In genomic region chr2:42092084-42092996, GRCh38 we compare ENCODE assay signal across 1 cellular context.
TF ChIP-seq lines count a peak whose summit lies in the region.

No MANE protein-coding gene starts in this region.

TF ChIP-seq in HepG2, 621 proteins besides CTCF, POLR2A, EP300 and RAD21 (continued from another document and continues in another):
- TF ChIP-seq THAP9 (CRISPR knock-in tag; IDR thresholded peaks at IDR 0.05; ENCODE audit: borderline replicate concordance) (no peak), E2F5 (CRISPR knock-in tag; conservative IDR thresholded peaks at IDR 0.05) (no peak), ZNF326 (CRISPR knock-in tag; IDR thresholded peaks at IDR 0.05; ENCODE audit: borderline replicate concordance) (peak; percentile 36; the same call in 1 of the 2 replicates), MLX (CRISPR knock-in tag; IDR thresholded peaks at IDR 0.05) (peak; percentile 82; the same call in 1 of the 2 replicates), ZNF282 (IDR thresholded peaks at IDR 0.05; ENCODE audit: partially characterized antibody) (no peak), SOX5 (CRISPR knock-in tag; IDR thresholded peaks at IDR 0.05; ENCODE audit: borderline replicate concordance) (peak; percentile 99), ZSCAN12 (CRISPR knock-in tag; IDR thresholded peaks at IDR 0.05) (peak; percentile 74; the same call in 1 of the 2 replicates), TBL1XR1 (IDR thresholded peaks at IDR 0.05; ENCODE audit: borderline replicate concordance, low read length, partially characterized antibody) (no peak), HMGXB3 (CRISPR knock-in tag; IDR thresholded peaks at IDR 0.05; ENCODE audit: borderline replicate concordance) (peak; percentile 16; the same call in 1 of the 2 replicates), TFE3 (CRISPR knock-in tag; IDR thresholded peaks at IDR 0.05) (peak; percentile 88), ZUFSP (CRISPR knock-in tag; IDR thresholded peaks at IDR 0.05; ENCODE audit: borderline replicate concordance) (no peak), ZNF644 (CRISPR knock-in tag; IDR thresholded peaks at IDR 0.05; ENCODE audit: low read depth) (peak; percentile 70; the same call in 1 of the 2 replicates), KLF11 (CRISPR knock-in tag; IDR thresholded peaks at IDR 0.05) (peak; percentile 45; the same call in 1 of the 2 replicates), ZNF614 (CRISPR knock-in tag; IDR thresholded peaks at IDR 0.05; ENCODE audit: borderline replicate concordance) (peak; percentile 97), JUND (CRISPR knock-in tag; IDR thresholded peaks at IDR 0.05) (no peak), ZNF704 (CRISPR knock-in tag; IDR thresholded peaks at IDR 0.05; ENCODE audit: borderline replicate concordance) (no peak), BHLHE40 (IDR thresholded peaks at IDR 0.05; ENCODE audit: low read length) (no peak; the same call in 1 of the 2 replicates), ZHX1 (CRISPR knock-in tag; IDR thresholded peaks at IDR 0.05; ENCODE audit: low read depth) (no peak), CEBPG (CRISPR knock-in tag; IDR thresholded peaks at IDR 0.05) (peak; percentile 66), BCL6 (CRISPR knock-in tag; IDR thresholded peaks at IDR 0.05) (peak; percentile 84), CHD4 (IDR thresholded peaks at IDR 0.05; ENCODE audit: borderline replicate concordance, low read length) (peak; percentile 80; the same call in 1 of the 2 replicates), SMYD3 (CRISPR knock-in tag; IDR thresholded peaks at IDR 0.05) (peak; percentile 6; the same call in 1 of the 2 replicates), ZBTB20 (CRISPR knock-in tag; IDR thresholded peaks at IDR 0.05; ENCODE audit: borderline replicate concordance, low read depth) (peak; percentile 72; the same call in 1 of the 2 replicates), TARDBP (CRISPR knock-in tag; IDR thresholded peaks at IDR 0.05) (peak; percentile 42; the same call in 1 of the 2 replicates), ZMYM2 (CRISPR knock-in tag; IDR thresholded peaks at IDR 0.05) (peak; percentile 69; the same call in 1 of the 2 replicates), USF2 (IDR thresholded peaks at IDR 0.05; ENCODE audit: low read depth, low read length) (no peak), USF2 (CRISPR knock-in tag; IDR thresholded peaks at IDR 0.05; ENCODE audit: borderline replicate concordance) (no peak), ZBTB37 (CRISPR knock-in tag; IDR thresholded peaks at IDR 0.05) (no peak), GFI1 (CRISPR knock-in tag; IDR thresholded peaks at IDR 0.05; ENCODE audit: borderline replicate concordance) (peak; percentile 86), ATRX (CRISPR knock-in tag; IDR thresholded peaks at IDR 0.05; ENCODE audit: borderline replicate concordance) (peak; percentile 67; the same call in 1 of the 2 replicates), ZNF780A (CRISPR knock-in tag; IDR thresholded peaks at IDR 0.05) (no peak), POLR2G (IDR thresholded peaks at IDR 0.05; ENCODE audit: low read depth, low read length) (peak; percentile 59; the same call in 1 of the 2 replicates), ZNF788 (CRISPR knock-in tag; IDR thresholded peaks at IDR 0.05; ENCODE audit: borderline replicate concordance) (no peak), ZMYM3 (CRISPR knock-in tag; IDR thresholded peaks at IDR 0.05) (peak; percentile 31; the same call in 1 of the 2 replicates), CREM (IDR thresholded peaks at IDR 0.05) (peak; percentile 84), CREM (CRISPR knock-in tag; IDR thresholded peaks at IDR 0.05) (no peak)
